21 cellular contexts compared by ENCODE assay signal in the genomic region with DNA sequence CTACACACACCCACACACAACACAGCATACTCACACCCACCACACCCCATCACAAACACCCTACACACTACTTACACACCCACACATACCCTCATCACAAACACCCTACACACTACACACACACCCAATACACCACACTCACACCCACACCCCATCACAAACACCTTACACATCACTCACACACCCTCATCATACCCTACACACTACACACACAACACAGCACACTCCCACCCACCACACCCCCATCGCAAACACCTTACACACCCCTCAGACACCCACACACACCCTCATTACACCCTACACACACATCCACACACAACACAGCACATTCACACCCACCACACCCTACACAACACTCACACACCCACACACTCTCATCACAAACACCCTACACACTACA. TPM values are rescaled to one million over a fixed set of nuclear protein-coding genes. Genes with fewer than 3 reads are reported as not detected.
DNase-seq lines count a peak whose midpoint lies in the region; ATAC-seq, FAIRE-seq and TF ChIP-seq lines count a peak whose summit lies in the region.
"Had no signal": no experiment of that assay in that cellular context is flagged by ENCODE, and none has a peak within 500 bp of the region (broad histone marks: within the 10 kb centered on the region; RNA-seq: fewer than 3 reads in every experiment).

No MANE protein-coding gene starts in this region.

- no peak for TF ChIP-seq POLR2A in breast epithelium (IDR thresholded peaks at IDR 0.05)

- DNase-seq in MCF 10A (ENCODE audit: unreplicated experiment): no peak
- DNase-seq in breast epithelium (ENCODE audit: low spot score in 2 of 2): no peak
- DNase-seq in astrocyte (ENCODE audit: low read depth): no peak
- DNase-seq in immature natural killer cell: no peak
- DNase-seq in T-helper 2 cell treated with Interferon-gamma antibody and Interleukin-4, amounts not matched to agents 5 μg/mL and 100 μg/mL, for 36 hours (ENCODE audit: low spot score): no peak
- DNase-seq in activated CD4-positive, alpha-beta T cell treated with anti-CD3 and anti-CD28 coated beads, Interleukin-2, amount 10 ng/mL, durations not matched to agents 7 days and 5 days: no peak
- no peak for DNase-seq in H7
- DNase-seq: 8988T; CD4-positive, CD25-positive, alpha-beta regulatory T cell; DMS153; GDM1; GOT3; HFFc6; NCI-H1436; NCI-H1930; NCI-H226; NCI-H526; SJCRH30 had no signal

- no peak for ATAC-seq in HG03280 (IDR thresholded peaks at IDR 0.05; ENCODE audit: unreplicated experiment)

- no peak overlapping the region for H3K4me2 ChIP-seq in astrocyte (ENCODE audit: low read length)

- no peak for FAIRE-seq in astrocyte (lab: Jason Lieb, UNC)
- FAIRE-seq: GM19239 had no signal

- H3K79me2 ChIP-seq in astrocyte (ENCODE audit: insufficient read depth, low read length): peaks cover 10% of the 10 kb centered on the region

- TF ChIP-seq CTCF in MCF 10A (IDR thresholded peaks at IDR 0.05; ENCODE audit: unreplicated experiment): no peak
- TF ChIP-seq CTCF in breast epithelium (IDR thresholded peaks at IDR 0.05): no peak
- no peak for TF ChIP-seq CTCF in astrocyte (IDR thresholded peaks at IDR 0.05; ENCODE audit: insufficient read depth, low read depth, low read length)

- H3K36me3 Mint-ChIP-seq in MCF 10A (ENCODE audit: insufficient read depth, unreplicated experiment): no peaks in the 10 kb centered on the region
- peaks cover 1% of the 10 kb centered on the region for H3K36me3 Mint-ChIP-seq in astrocyte (ENCODE audit: low read depth, unreplicated experiment)
- H3K36me3 Mint-ChIP-seq in immature natural killer cell: peaks cover 0 to 5% (median 0%) of the 10 kb centered on the region in 3 donors
- H3K36me3 Mint-ChIP-seq in T-helper 2 cell treated with Interferon-gamma antibody and Interleukin-4, amounts not matched to agents 5 μg/mL and 100 μg/mL, for 36 hours (ENCODE audit: low read depth): no peaks in the 10 kb centered on the region
- H3K36me3 Mint-ChIP-seq in activated CD4-positive, alpha-beta T cell treated with anti-CD3 and anti-CD28 coated beads, Interleukin-2, amount 10 ng/mL, durations not matched to agents 7 days and 5 days (ENCODE audit: low read depth): no peaks in the 10 kb centered on the region

- no peak overlapping the region for H2AFZ ChIP-seq in astrocyte (ENCODE audit: low read depth, low read length)

- no peaks in the 10 kb centered on the region for H3K9me3 ChIP-seq in breast epithelium
- H3K9me3 ChIP-seq in astrocyte (ENCODE audit: insufficient read depth, low read depth, low read length): no peaks in the 10 kb centered on the region
- H3K9me3 ChIP-seq: SJCRH30 had no signal

- CTCF ChIA-PET in MCF 10A (lab: Yijun Ruan, JAX): no interaction called here
- CTCF ChIA-PET in activated CD4-positive, alpha-beta T cell treated with anti-CD3 and anti-CD28 coated beads, Interleukin-2, amount 10 ng/mL, durations not matched to agents 7 days and 5 days (lab: Charles Lee): no interaction called here

- H3K9me3 Mint-ChIP-seq in MCF 10A (ENCODE audit: unreplicated experiment) (peaks cover 8% of the 10 kb centered on the region), astrocyte (ENCODE audit: unreplicated experiment) (no peaks in the 10 kb centered on the region), immature natural killer cell (no peaks in the 10 kb centered on the region)
- H3K9me3 Mint-ChIP-seq in T-helper 2 cell treated with Interferon-gamma antibody and Interleukin-4, amounts not matched to agents 5 μg/mL and 100 μg/mL, for 36 hours: no peaks in the 10 kb centered on the region
- no peaks in the 10 kb centered on the region for H3K9me3 Mint-ChIP-seq in activated CD4-positive, alpha-beta T cell treated with anti-CD3 and anti-CD28 coated beads, Interleukin-2, amount 10 ng/mL, durations not matched to agents 7 days and 5 days
- H3K9me3 Mint-ChIP-seq: CD4-positive, CD25-positive, alpha-beta regulatory T cell; HFFc6 had no signal

- H3K4me3 ChIP-seq in breast epithelium (no peak overlapping the region), astrocyte (ENCODE audit: insufficient read depth, low read depth, low read length) (no peak overlapping the region), H7 (ENCODE audit: insufficient read depth, low read depth, low read length) (no peak overlapping the region)
- H3K4me3 ChIP-seq: SJCRH30 had no signal

- H3K27ac ChIP-seq in breast epithelium: no peak overlapping the region
- no peak overlapping the region for H3K27ac ChIP-seq in astrocyte (ENCODE audit: low read depth, low read length)
- H3K27ac ChIP-seq: SJCRH30 had no signal

- H4K20me1 ChIP-seq in astrocyte (ENCODE audit: insufficient read depth, low read length): peaks cover 39% of the 10 kb centered on the region

- H3K4me3 Mint-ChIP-seq in MCF 10A (ENCODE audit: unreplicated experiment) (no peak overlapping the region), astrocyte (ENCODE audit: unreplicated experiment) (no peak overlapping the region), immature natural killer cell (no peak overlapping the region)
- no peak overlapping the region for H3K4me3 Mint-ChIP-seq in T-helper 2 cell treated with Interferon-gamma antibody and Interleukin-4, amounts not matched to agents 5 μg/mL and 100 μg/mL, for 36 hours
- no peak overlapping the region for H3K4me3 Mint-ChIP-seq in activated CD4-positive, alpha-beta T cell treated with anti-CD3 and anti-CD28 coated beads, Interleukin-2, amount 10 ng/mL, durations not matched to agents 7 days and 5 days
- H3K4me3 Mint-ChIP-seq: B cell, HFFc6 had no signal

- no peaks in the 10 kb centered on the region for H3K4me1 Mint-ChIP-seq in MCF 10A (ENCODE audit: insufficient read depth, unreplicated experiment)
- no peaks in the 10 kb centered on the region for H3K4me1 Mint-ChIP-seq in astrocyte (ENCODE audit: low read depth, unreplicated experiment)
- peaks cover 7% of the 10 kb centered on the region in 2 donors for H3K4me1 Mint-ChIP-seq in immature natural killer cell
- H3K4me1 Mint-ChIP-seq in T-helper 2 cell treated with Interferon-gamma antibody and Interleukin-4, amounts not matched to agents 5 μg/mL and 100 μg/mL, for 36 hours (ENCODE audit: low read depth): no peaks in the 10 kb centered on the region
- peaks cover 7% of the 10 kb centered on the region for H3K4me1 Mint-ChIP-seq in activated CD4-positive, alpha-beta T cell treated with anti-CD3 and anti-CD28 coated beads, Interleukin-2, amount 10 ng/mL, durations not matched to agents 7 days and 5 days
- H3K4me1 Mint-ChIP-seq: B cell had no signal

- peak overlapping the region; percentile 27 for H3K9ac ChIP-seq in astrocyte (ENCODE audit: low read length)

- intact Hi-C loops in MCF 10A (cut with micrococcal nuclease): no loop called here
- intact Hi-C loops in breast epithelium (cut with DNase I; ENCODE audit: low total_unique reads): no loop called here

- H3K36me3 ChIP-seq in breast epithelium (no peaks in the 10 kb centered on the region), astrocyte (ENCODE audit: insufficient read depth, low read length) (peaks cover 5% of the 10 kb centered on the region), H7 (replicated peaks; ENCODE audit: control insufficient read depth, insufficient read depth, low read length) (no peaks in the 10 kb centered on the region)
- H3K36me3 ChIP-seq: SJCRH30 had no signal

- POLR2A ChIA-PET in MCF 10A (lab: Yijun Ruan, JAX): no interaction called here
- POLR2A ChIA-PET in activated CD4-positive, alpha-beta T cell treated with anti-CD3 and anti-CD28 coated beads, Interleukin-2, amount 10 ng/mL, durations not matched to agents 7 days and 5 days (lab: Charles Lee): no interaction called here

- H3K27me3 Mint-ChIP-seq in MCF 10A (ENCODE audit: insufficient read depth, unreplicated experiment) (no peaks in the 10 kb centered on the region), astrocyte (ENCODE audit: low read depth, unreplicated experiment) (peaks cover 3% of the 10 kb centered on the region), immature natural killer cell (ENCODE audit: low read depth in 3 of 3) (no peaks in the 10 kb centered on the region)
- H3K27me3 Mint-ChIP-seq in T-helper 2 cell treated with Interferon-gamma antibody and Interleukin-4, amounts not matched to agents 5 μg/mL and 100 μg/mL, for 36 hours (ENCODE audit: low read depth): no peaks in the 10 kb centered on the region
- no peaks in the 10 kb centered on the region for H3K27me3 Mint-ChIP-seq in activated CD4-positive, alpha-beta T cell treated with anti-CD3 and anti-CD28 coated beads, Interleukin-2, amount 10 ng/mL, durations not matched to agents 7 days and 5 days
- H3K27me3 Mint-ChIP-seq: B cell; CD4-positive, CD25-positive, alpha-beta regulatory T cell had no signal

- H3K4me1 ChIP-seq in breast epithelium (peaks cover 4 to 9% of the 10 kb centered on the region in 2 donors), astrocyte (ENCODE audit: insufficient read depth, low read length) (no peaks in the 10 kb centered on the region)

- H3K27ac Mint-ChIP-seq in MCF 10A (ENCODE audit: low read depth, unreplicated experiment) (peak overlapping the region; percentile 1), astrocyte (ENCODE audit: unreplicated experiment) (no peak overlapping the region), immature natural killer cell (peak overlapping the region in 5 of 6 donors; percentile 15 to 78 (median 66))
- H3K27ac Mint-ChIP-seq in T-helper 2 cell treated with Interferon-gamma antibody and Interleukin-4, amounts not matched to agents 5 μg/mL and 100 μg/mL, for 36 hours: no peak overlapping the region
- no peak overlapping the region for H3K27ac Mint-ChIP-seq in activated CD4-positive, alpha-beta T cell treated with anti-CD3 and anti-CD28 coated beads, Interleukin-2, amount 10 ng/mL, durations not matched to agents 7 days and 5 days
- H3K27ac Mint-ChIP-seq: B cell, HFFc6 had no signal

- BruUV-seq in MCF 10A (replicated peaks; lab: Mats Ljungman, UMichigan): no TSS peak

- H3K27me3 ChIP-seq in breast epithelium (no peaks in the 10 kb centered on the region), astrocyte (ENCODE audit: insufficient read depth, low read length) (no peaks in the 10 kb centered on the region), H7 (ENCODE audit: control insufficient read depth, insufficient read depth, low read length) (no peaks in the 10 kb centered on the region)
- H3K27me3 ChIP-seq: SJCRH30 had no signal

RNA-seq across cellular contexts. Expression of gene PEPD, which starts 15.8 kb away (rescaled TPM):
- total RNA-seq in MCF 10A (2022) (18.3 and 19.7 TPM in 2 replicates), breast epithelium (100 to 1,000 TPM in 1 of 3 donors, 10 to 100 TPM in 2; 42.1 to 127 (median 82.3) TPM), astrocyte (37.9 and 38.4 TPM in 2 replicates)
- 100 to 1,000 TPM; 135 to 181 (median 142) TPM for polyA plus RNA-seq in immature natural killer cell
- 10 to 100 TPM; 38.1 to 44.5 TPM for total RNA-seq in activated CD4-positive, alpha-beta T cell treated with anti-CD3 and anti-CD28 coated beads, Interleukin-2, amount 10 ng/mL, durations not matched to agents 7 days and 5 days
- total RNA-seq in H7 (2014; rRNA removed; shearing (Covaris generic)): 65.7 and 84.3 TPM in 2 replicates

Comparison
In these comparisons a context has a peak if more than half of its experiments do, and no peak if none do; other contexts are left out.
1. H3K27ac Mint-ChIP-seq: peak in MCF 10A (single experiment) and immature natural killer cell (5 of 6); none in astrocyte (single experiment), T-helper 2 cell treated with Interferon-gamma antibody and Interleukin-4, amounts not matched to agents 5 μg/mL and 100 μg/mL, for 36 hours (single experiment) and activated CD4-positive, alpha-beta T cell treated with anti-CD3 and anti-CD28 coated beads, Interleukin-2, amount 10 ng/mL, durations not matched to agents 7 days and 5 days (single experiment).